In genomic region chr3:172991424-172991996, GRCh38 we compare ENCODE assay signal across 1 cellular context.
TF ChIP-seq lines count a peak whose summit lies in the region.

No MANE protein-coding gene starts in this region.

TF ChIP-seq in K562, 482 proteins besides CTCF, POLR2A, EP300 and RAD21 (continued from another document):
- TF ChIP-seq, protein P1, sequence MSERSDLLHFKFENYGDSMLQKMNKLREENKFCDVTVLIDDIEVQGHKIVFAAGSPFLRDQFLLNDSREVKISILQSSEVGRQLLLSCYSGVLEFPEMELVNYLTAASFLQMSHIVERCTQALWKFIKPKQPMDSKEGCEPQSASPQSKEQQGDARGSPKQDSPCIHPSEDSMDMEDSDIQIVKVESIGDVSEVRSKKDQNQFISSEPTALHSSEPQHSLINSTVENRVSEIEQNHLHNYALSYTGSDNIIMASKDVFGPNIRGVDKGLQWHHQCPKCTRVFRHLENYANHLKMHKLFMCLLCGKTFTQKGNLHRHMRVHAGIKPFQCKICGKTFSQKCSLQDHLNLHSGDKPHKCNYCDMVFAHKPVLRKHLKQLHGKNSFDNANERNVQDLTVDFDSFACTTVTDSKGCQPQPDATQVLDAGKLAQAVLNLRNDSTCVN (CRISPR knock-in tag; IDR thresholded peaks at IDR 0.05): no peak
- 0 out of 2 replicates have a peak, but pooled peaks have one; percentile 48 for TF ChIP-seq SMAD4 (CRISPR knock-in tag; conservative IDR thresholded peaks at IDR 0.05)
- no peak for TF ChIP-seq ZFP36 (IDR thresholded peaks at IDR 0.05; ENCODE audit: low read depth, low read length, partially characterized antibody)
- TF ChIP-seq KLF1 (tag; IDR thresholded peaks at IDR 0.05): no peak
- peak; percentile 66; the same call in 1 of the 2 replicates for TF ChIP-seq FOXJ2 (tag; IDR thresholded peaks at IDR 0.05)
- no peak for TF ChIP-seq LEF1 (IDR thresholded peaks at IDR 0.05)
- TF ChIP-seq ZSCAN32 (CRISPR knock-in tag; IDR thresholded peaks at IDR 0.05): peak; percentile 68; the same call in 1 of the 2 replicates
- peak; percentile 72; the same call in 1 of the 2 replicates for TF ChIP-seq ZNF766 (CRISPR knock-in tag; conservative IDR thresholded peaks at IDR 0.05)
- no peak for TF ChIP-seq SIN3A (IDR thresholded peaks at IDR 0.05; ENCODE audit: borderline replicate concordance in 2 of 2, control insufficient read depth in 1 of 2, low read depth in 2 of 2, low read length in 2 of 2)
- no peak for TF ChIP-seq NR2C1 (IDR thresholded peaks at IDR 0.05)
- no peak for TF ChIP-seq NR2C1 (tag; IDR thresholded peaks at IDR 0.05)
- TF ChIP-seq, protein P2, sequence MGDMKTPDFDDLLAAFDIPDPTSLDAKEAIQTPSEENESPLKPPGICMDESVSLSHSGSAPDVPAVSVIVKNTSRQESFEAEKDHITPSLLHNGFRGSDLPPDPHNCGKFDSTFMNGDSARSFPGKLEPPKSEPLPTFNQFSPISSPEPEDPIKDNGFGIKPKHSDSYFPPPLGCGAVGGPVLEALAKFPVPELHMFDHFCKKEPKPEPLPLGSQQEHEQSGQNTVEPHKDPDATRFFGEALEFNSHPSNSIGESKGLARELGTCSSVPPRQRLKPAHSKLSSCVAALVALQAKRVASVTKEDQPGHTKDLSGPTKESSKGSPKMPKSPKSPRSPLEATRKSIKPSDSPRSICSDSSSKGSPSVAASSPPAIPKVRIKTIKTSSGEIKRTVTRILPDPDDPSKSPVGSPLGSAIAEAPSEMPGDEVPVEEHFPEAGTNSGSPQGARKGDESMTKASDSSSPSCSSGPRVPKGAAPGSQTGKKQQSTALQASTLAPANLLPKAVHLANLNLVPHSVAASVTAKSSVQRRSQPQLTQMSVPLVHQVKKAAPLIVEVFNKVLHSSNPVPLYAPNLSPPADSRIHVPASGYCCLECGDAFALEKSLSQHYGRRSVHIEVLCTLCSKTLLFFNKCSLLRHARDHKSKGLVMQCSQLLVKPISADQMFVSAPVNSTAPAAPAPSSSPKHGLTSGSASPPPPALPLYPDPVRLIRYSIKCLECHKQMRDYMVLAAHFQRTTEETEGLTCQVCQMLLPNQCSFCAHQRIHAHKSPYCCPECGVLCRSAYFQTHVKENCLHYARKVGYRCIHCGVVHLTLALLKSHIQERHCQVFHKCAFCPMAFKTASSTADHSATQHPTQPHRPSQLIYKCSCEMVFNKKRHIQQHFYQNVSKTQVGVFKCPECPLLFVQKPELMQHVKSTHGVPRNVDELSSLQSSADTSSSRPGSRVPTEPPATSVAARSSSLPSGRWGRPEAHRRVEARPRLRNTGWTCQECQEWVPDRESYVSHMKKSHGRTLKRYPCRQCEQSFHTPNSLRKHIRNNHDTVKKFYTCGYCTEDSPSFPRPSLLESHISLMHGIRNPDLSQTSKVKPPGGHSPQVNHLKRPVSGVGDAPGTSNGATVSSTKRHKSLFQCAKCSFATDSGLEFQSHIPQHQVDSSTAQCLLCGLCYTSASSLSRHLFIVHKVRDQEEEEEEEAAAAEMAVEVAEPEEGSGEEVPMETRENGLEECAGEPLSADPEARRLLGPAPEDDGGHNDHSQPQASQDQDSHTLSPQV (IDR thresholded peaks at IDR 0.05): 0 out of 2 replicates have a peak, but pooled peaks have one; percentile 32
- TF ChIP-seq TAL1 (IDR thresholded peaks at IDR 0.05): peak; percentile 39; the same call in 1 of the 2 replicates
- peak; percentile 89 for TF ChIP-seq CEBPB (tag; IDR thresholded peaks at IDR 0.05)
- TF ChIP-seq, protein P3, sequence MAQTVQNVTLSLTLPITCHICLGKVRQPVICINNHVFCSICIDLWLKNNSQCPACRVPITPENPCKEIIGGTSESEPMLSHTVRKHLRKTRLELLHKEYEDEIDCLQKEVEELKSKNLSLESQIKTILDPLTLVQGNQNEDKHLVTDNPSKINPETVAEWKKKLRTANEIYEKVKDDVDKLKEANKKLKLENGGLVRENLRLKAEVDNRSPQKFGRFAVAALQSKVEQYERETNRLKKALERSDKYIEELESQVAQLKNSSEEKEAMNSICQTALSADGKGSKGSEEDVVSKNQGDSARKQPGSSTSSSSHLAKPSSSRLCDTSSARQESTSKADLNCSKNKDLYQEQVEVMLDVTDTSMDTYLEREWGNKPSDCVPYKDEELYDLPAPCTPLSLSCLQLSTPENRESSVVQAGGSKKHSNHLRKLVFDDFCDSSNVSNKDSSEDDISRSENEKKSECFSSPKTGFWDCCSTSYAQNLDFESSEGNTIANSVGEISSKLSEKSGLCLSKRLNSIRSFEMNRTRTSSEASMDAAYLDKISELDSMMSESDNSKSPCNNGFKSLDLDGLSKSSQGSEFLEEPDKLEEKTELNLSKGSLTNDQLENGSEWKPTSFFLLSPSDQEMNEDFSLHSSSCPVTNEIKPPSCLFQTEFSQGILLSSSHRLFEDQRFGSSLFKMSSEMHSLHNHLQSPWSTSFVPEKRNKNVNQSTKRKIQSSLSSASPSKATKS (CRISPR knock-in tag; IDR thresholded peaks at IDR 0.05): no peak
- TF ChIP-seq, protein P4, sequence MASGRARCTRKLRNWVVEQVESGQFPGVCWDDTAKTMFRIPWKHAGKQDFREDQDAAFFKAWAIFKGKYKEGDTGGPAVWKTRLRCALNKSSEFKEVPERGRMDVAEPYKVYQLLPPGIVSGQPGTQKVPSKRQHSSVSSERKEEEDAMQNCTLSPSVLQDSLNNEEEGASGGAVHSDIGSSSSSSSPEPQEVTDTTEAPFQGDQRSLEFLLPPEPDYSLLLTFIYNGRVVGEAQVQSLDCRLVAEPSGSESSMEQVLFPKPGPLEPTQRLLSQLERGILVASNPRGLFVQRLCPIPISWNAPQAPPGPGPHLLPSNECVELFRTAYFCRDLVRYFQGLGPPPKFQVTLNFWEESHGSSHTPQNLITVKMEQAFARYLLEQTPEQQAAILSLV (tag; IDR thresholded peaks at IDR 0.05): 0 out of 2 replicates have a peak, but pooled peaks have one; percentile 26
- TF ChIP-seq ARID1B (IDR thresholded peaks at IDR 0.05): peak; percentile 63
- no peak for TF ChIP-seq XRCC3 (IDR thresholded peaks at IDR 0.05)
- TF ChIP-seq CHD1 (IDR thresholded peaks at IDR 0.05; ENCODE audit: low read length): no peak
- TF ChIP-seq, protein P5, sequence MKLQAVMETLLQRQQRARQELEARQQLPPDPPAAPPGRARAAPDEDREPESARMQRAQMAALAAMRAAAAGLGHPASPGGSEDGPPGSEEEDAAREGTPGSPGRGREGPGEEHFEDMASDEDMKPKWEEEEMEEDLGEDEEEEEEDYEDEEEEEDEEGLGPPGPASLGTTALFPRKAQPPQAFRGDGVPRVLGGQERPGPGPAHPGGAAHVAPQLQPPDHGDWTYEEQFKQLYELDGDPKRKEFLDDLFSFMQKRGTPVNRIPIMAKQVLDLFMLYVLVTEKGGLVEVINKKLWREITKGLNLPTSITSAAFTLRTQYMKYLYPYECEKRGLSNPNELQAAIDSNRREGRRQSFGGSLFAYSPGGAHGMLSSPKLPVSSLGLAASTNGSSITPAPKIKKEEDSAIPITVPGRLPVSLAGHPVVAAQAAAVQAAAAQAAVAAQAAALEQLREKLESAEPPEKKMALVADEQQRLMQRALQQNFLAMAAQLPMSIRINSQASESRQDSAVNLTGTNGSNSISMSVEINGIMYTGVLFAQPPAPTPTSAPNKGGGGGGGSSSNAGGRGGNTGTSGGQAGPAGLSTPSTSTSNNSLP (IDR thresholded peaks at IDR 0.05; ENCODE audit: borderline replicate concordance, low read depth, low read length): 0 out of 2 replicates have a peak, but pooled peaks have one; percentile 56
- no peak for TF ChIP-seq ZNF212 (CRISPR knock-in tag; IDR thresholded peaks at IDR 0.05)
- TF ChIP-seq CEBPG (CRISPR knock-in tag; IDR thresholded peaks at IDR 0.05): peak; percentile 83
- peak; percentile 95 for TF ChIP-seq CEBPG (tag; conservative IDR thresholded peaks at IDR 0.05 in 1 of 2, IDR thresholded peaks at IDR 0.05 in 1 of 2)
TF ChIP-seq in K562: peak in this region for 32.
